20 cellular contexts compared by ENCODE assay signal in the genomic region with DNA sequence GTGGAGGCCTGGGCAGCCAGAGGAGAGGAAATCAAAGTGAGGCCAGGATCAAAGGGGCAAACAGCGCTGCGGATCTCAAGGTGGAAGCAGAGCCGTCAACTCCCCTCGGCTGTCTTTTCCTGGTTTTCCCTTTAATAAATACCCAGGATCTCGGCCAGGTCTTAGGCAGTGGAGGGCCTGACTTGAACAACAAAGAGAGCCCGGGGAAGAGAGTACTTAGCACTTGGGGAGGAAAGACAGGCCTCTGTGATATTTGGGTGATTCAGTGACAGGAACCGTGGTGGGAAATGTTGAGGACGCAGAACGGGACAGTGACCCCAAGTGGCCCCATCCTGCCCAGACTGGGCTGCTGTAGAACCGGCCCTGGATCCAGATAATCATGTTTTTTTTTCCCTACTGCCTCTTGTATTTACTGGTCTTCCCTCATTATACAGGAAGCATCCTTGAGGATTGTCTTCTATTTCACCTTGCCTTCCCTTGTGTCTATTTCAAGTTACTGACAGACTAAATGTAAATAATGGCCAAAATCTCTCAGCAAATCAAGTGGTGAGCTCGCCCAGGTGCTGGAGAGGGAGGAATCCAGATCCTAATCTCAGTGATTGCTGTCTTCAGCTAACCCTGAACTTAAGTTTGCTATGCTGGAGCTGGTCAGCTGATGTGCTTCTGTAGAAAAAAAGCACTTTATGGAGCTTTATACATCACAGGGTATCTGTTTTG. TPM values are rescaled to one million over a fixed set of nuclear protein-coding genes. Genes with fewer than 3 reads are reported as not detected.
A peak's percentile ranks its signal among the peaks of the same experiment; 100 is the strongest.
DNase-seq lines count a peak whose midpoint lies in the region; ATAC-seq and TF ChIP-seq lines count a peak whose summit lies in the region.
"Had no signal": no experiment of that assay in that cellular context is flagged by ENCODE, and none has a peak within 500 bp of the region (broad histone marks: within the 10 kb centered on the region; RNA-seq: fewer than 3 reads in every experiment).

No MANE protein-coding gene starts in this region.

- no peak overlapping the region for H4K5ac ChIP-seq in mesendoderm (ENCODE audit: low read length)

- 67 to 68% methylated on average over 11 of the region's 11 CpGs for WGBS in GM23248 (ENCODE audit: low coverage in 1 of 2, low lambda C conversion rate in 2 of 2, missing lambda C conversion rate in 2 of 2), 2 experiments
- WGBS in mesendoderm (ENCODE audit: extremely low coverage, insufficient coverage, low lambda C conversion rate), result no CpG with 5 or more reads among the region's 11 CpGs

- DNase-seq in GM23248 (no peak), chondrocyte (ENCODE audit: low spot score) (no peak), mesendoderm (peak; percentile 85), NCI-H2196 (lab: John Stamatoyannopoulos, UW; ENCODE audit: unreplicated experiment) (no peak), NCI-H2107 treated with DMSO at 0.1 percent for 48 hours (lab: John Stamatoyannopoulos, UW; ENCODE audit: unreplicated experiment) (no peak)
- no peak for DNase-seq in activated naive CD4-positive, alpha-beta T cell treated with anti-CD3 and anti-CD28 coated beads, Interleukin-2, amount 50 U/mL, for 16 hours
- DNase-seq: ACHN; CD4-positive, CD25-positive, alpha-beta regulatory T cell; Kasumi-1; MV-4-11; NCI-H1417 treated with DMSO at 0.1 percent for 48 hours; NCI-H2029 treated with DMSO at 0.1 percent for 48 hours; NCI-H226; NCI-H69; NK-92 treated with Interleukin-12 subunit alpha and Interleukin-12 subunit beta, amount 100 ng/mL, for 24 hours; PC-3 had no signal

- peak overlapping the region; percentile 76 for H4K8ac ChIP-seq in mesendoderm (ENCODE audit: low read depth, low read length)

- no peaks in the 10 kb centered on the region for H3K79me2 ChIP-seq in GM23248 (ENCODE audit: insufficient read depth)
- H3K79me2 ChIP-seq in mesendoderm (ENCODE audit: control insufficient read depth, insufficient read depth, low read length), result peaks cover 16% of the 10 kb centered on the region

- in situ Hi-C loops in GM23248 (cut with MboI), result no loop called here

- no peak overlapping the region for H2AK5ac ChIP-seq in mesendoderm (ENCODE audit: low read length)

- H3K9me3 ChIP-seq in GM23248 (ENCODE audit: low read depth), result no peaks in the 10 kb centered on the region
- H3K9me3 ChIP-seq in HEK293 (ENCODE audit: control insufficient read depth, insufficient read depth, low read depth, low read length), result no peaks in the 10 kb centered on the region
- H3K9me3 ChIP-seq: SJSA1 had no signal

- no peaks in the 10 kb centered on the region for H3K9me2 ChIP-seq in GM23248 (ENCODE audit: insufficient read depth)

- CTCF ChIA-PET in HEK293 (lab: Yijun Ruan, JAX), result interaction anchor here (0.7 to 1.1 kb wide), 4 partner anchors 24 to 111 kb away, joined by 3 to 5 read pairs (median 4); no protein-coding TSS in a partner anchor

- H3K79me1 ChIP-seq in mesendoderm (ENCODE audit: low read length), result peaks cover under 1% of the 10 kb centered on the region

- H2AFZ ChIP-seq in GM23248, result 0 out of 2 replicates have a peak overlapping the region, but pooled peaks have one; percentile 19

- H3K27ac ChIP-seq in GM23248, result no peak overlapping the region
- H3K27ac ChIP-seq in HEK293 (ENCODE audit: extremely low read depth, low read depth, low read length), result no peak overlapping the region
- peak overlapping the region; percentile 97 for H3K27ac ChIP-seq in mesendoderm (ENCODE audit: low read depth, low read length)
- H3K27ac ChIP-seq: SJSA1 had no signal

- H3K27me3 ChIP-seq in GM23248 (replicated peaks; ENCODE audit: insufficient read depth) (peaks cover 11% of the 10 kb centered on the region), mesendoderm (ENCODE audit: insufficient read depth, low read length, poor library complexity) (no peaks in the 10 kb centered on the region)

- no peak for ATAC-seq in HG03159 (IDR thresholded peaks at IDR 0.05; ENCODE audit: unreplicated experiment)
- ATAC-seq: PC-3 had no signal

- no peak overlapping the region for H3K4me3 ChIP-seq in GM23248
- no peak overlapping the region for H3K4me3 ChIP-seq in HEK293 (ENCODE audit: low read depth, low read length)
- H3K4me3 ChIP-seq in mesendoderm (ENCODE audit: low read length), result no peak overlapping the region
- H3K4me3 ChIP-seq: SJSA1 had no signal

- no peaks in the 10 kb centered on the region for H3K4me1 ChIP-seq in GM23248 (ENCODE audit: insufficient read depth)
- no peaks in the 10 kb centered on the region; the same call in 1 of the 2 replicates for H3K4me1 ChIP-seq in HEK293 (ENCODE audit: control insufficient read depth, insufficient read depth, low read length)
- H3K4me1 ChIP-seq in mesendoderm (ENCODE audit: control insufficient read depth, low read depth, low read length), result peaks cover 16% of the 10 kb centered on the region

- POLR2A ChIA-PET in HEK293 (lab: Yijun Ruan, JAX), result no interaction called here

- no peak overlapping the region for H2BK15ac ChIP-seq in mesendoderm (replicated peaks; ENCODE audit: low read depth)

- H3K56ac ChIP-seq in mesendoderm (ENCODE audit: low read length), result peak overlapping the region; percentile 78

- peak; percentile 54; the same call in 1 of the 2 replicates for TF ChIP-seq CTCF in HEK293 (tag by site-specific recombination; IDR thresholded peaks at IDR 0.05)
- no peak for TF ChIP-seq CTCF in chondrocyte (IDR thresholded peaks at IDR 0.05)

- H3K27ac Mint-ChIP-seq in chondrocyte (ENCODE audit: unreplicated experiment), result peak overlapping the region; percentile 22
- H3K27ac Mint-ChIP-seq: CD4-positive, CD25-positive, alpha-beta regulatory T cell had no signal

- peak overlapping the region; percentile 88 for H3K18ac ChIP-seq in mesendoderm (ENCODE audit: low read length)

- no peak overlapping the region for H3K23ac ChIP-seq in mesendoderm (ENCODE audit: low read length)

- H3K4me3 Mint-ChIP-seq in chondrocyte (ENCODE audit: unreplicated experiment), result no peak overlapping the region

- no peaks in the 10 kb centered on the region for H3K36me3 Mint-ChIP-seq in chondrocyte (ENCODE audit: low read depth)
- H3K36me3 Mint-ChIP-seq: CD4-positive, CD25-positive, alpha-beta regulatory T cell had no signal

- no peaks in the 10 kb centered on the region for H3F3A ChIP-seq in GM23248 (ENCODE audit: insufficient read depth)

- no peaks in the 10 kb centered on the region for H3K27me3 Mint-ChIP-seq in chondrocyte (ENCODE audit: low read depth)

- H4K20me1 ChIP-seq in GM23248 (ENCODE audit: insufficient read depth), result no peaks in the 10 kb centered on the region

- no peaks in the 10 kb centered on the region for H3K9me3 Mint-ChIP-seq in chondrocyte (ENCODE audit: low read depth)
- H3K9me3 Mint-ChIP-seq: CD4-positive, CD25-positive, alpha-beta regulatory T cell had no signal

- H3K4ac ChIP-seq in mesendoderm (ENCODE audit: low read depth, low read length), result peak overlapping the region; percentile 92

- no peaks in the 10 kb centered on the region for H3K4me1 Mint-ChIP-seq in chondrocyte (ENCODE audit: low read depth)

- H3K9ac ChIP-seq in GM23248, result no peak overlapping the region
- peak overlapping the region; percentile 48 for H3K9ac ChIP-seq in mesendoderm (ENCODE audit: low read length)

- H3K36me3 ChIP-seq in GM23248 (ENCODE audit: low read depth), result no peaks in the 10 kb centered on the region
- no peaks in the 10 kb centered on the region for H3K36me3 ChIP-seq in HEK293 (ENCODE audit: control insufficient read depth in 2 of 2, insufficient read depth in 1 of 2, low read length in 2 of 2)
- peaks cover 5% of the 10 kb centered on the region for H3K36me3 ChIP-seq in mesendoderm (ENCODE audit: control insufficient read depth, insufficient read depth, low read length)
- H3K36me3 ChIP-seq: SJSA1 had no signal

- H2BK120ac ChIP-seq in mesendoderm (ENCODE audit: low read depth, low read length), result peak overlapping the region; percentile 95

- peak overlapping the region; percentile 91 for H2BK5ac ChIP-seq in mesendoderm (ENCODE audit: low read length)

- H3K4me2 ChIP-seq in GM23248 (ENCODE audit: unreplicated experiment), result no peak overlapping the region
- H3K4me2 ChIP-seq in mesendoderm (ENCODE audit: low read length), result no peak overlapping the region

TF ChIP-seq in HEK293, 187 proteins besides CTCF, POLR2A, EP300 and RAD21 (continues in another document):
- TF ChIP-seq SALL2 (tag by site-specific recombination; IDR thresholded peaks at IDR 0.05; ENCODE audit: borderline replicate concordance) (no peak), YY1 (tag by site-specific recombination; IDR thresholded peaks at IDR 0.05) (no peak), EGR2 (tag by site-specific recombination; IDR thresholded peaks at IDR 0.05; ENCODE audit: low read depth) (no peak)
- TF ChIP-seq, protein P1, sequence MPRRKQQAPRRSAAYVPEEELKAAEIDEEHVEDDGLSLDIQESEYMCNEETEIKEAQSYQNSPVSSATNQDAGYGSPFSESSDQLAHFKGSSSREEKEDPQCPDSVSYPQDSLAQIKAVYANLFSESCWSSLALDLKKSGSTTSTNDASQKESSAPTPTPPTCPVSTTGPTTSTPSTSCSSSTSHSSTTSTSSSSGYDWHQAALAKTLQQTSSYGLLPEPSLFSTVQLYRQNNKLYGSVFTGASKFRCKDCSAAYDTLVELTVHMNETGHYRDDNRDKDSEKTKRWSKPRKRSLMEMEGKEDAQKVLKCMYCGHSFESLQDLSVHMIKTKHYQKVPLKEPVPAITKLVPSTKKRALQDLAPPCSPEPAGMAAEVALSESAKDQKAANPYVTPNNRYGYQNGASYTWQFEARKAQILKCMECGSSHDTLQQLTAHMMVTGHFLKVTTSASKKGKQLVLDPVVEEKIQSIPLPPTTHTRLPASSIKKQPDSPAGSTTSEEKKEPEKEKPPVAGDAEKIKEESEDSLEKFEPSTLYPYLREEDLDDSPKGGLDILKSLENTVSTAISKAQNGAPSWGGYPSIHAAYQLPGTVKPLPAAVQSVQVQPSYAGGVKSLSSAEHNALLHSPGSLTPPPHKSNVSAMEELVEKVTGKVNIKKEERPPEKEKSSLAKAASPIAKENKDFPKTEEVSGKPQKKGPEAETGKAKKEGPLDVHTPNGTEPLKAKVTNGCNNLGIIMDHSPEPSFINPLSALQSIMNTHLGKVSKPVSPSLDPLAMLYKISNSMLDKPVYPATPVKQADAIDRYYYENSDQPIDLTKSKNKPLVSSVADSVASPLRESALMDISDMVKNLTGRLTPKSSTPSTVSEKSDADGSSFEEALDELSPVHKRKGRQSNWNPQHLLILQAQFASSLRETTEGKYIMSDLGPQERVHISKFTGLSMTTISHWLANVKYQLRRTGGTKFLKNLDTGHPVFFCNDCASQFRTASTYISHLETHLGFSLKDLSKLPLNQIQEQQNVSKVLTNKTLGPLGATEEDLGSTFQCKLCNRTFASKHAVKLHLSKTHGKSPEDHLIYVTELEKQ (tag by site-specific recombination; IDR thresholded peaks at IDR 0.05; ENCODE audit: borderline replicate concordance), result no peak

RNA-seq across cellular contexts. Expression of a gene that starts 2.8 kb away (rescaled TPM):
- not detected in 2 replicates for total RNA-seq in GM23248 (2014; rRNA removed; shearing (Covaris generic))
- not detected in 2 replicates for polyA plus RNA-seq in GM23248 (2016; fragmentation: Nextera tagmentation; extraction: Ambion mirVana)
- 0.17 TPM in 1 of 3 replicates, not detected in the others for total RNA-seq in chondrocyte
- 950 TPM for polyA plus RNA-seq in mesendoderm (2013, experiment 1 of 2)
- polyA plus RNA-seq in mesendoderm (2013, experiment 2 of 2), result 825 TPM
- total RNA-seq: CD4-positive, CD25-positive, alpha-beta regulatory T cell; G401; PC-3; SJSA1 had no signal
- polyA plus RNA-seq: CD4-positive, CD25-positive, alpha-beta regulatory T cell had no signal

RNA-seq across cellular contexts. Expression of a gene that starts 34.1 kb away (rescaled TPM):
- total RNA-seq in GM23248 (2014; rRNA removed; shearing (Covaris generic)), result 70.2 and 76.8 TPM in 2 replicates
- polyA plus RNA-seq in GM23248 (2016; fragmentation: Nextera tagmentation; extraction: Ambion mirVana), result 40.8 and 41.4 TPM in 2 replicates
- total RNA-seq in chondrocyte, result 67.0 to 71.6 TPM (median 67.0 TPM) in 3 replicates
- polyA plus RNA-seq in mesendoderm (2013, experiment 1 of 2), result 29.2 TPM
- 28.6 TPM for polyA plus RNA-seq in mesendoderm (2013, experiment 2 of 2)
